31 cellular contexts compared by ENCODE assay signal in genomic region chr5:154494036-154494435, GRCh38. TPM values are rescaled to one million over a fixed set of nuclear protein-coding genes. Genes with fewer than 3 reads are reported as not detected.
"Had no signal": no experiment of that assay in that cellular context is flagged by ENCODE, and none has a peak within 500 bp of the region (broad histone marks: within the 10 kb centered on the region; RNA-seq: fewer than 3 reads in every experiment).

No MANE protein-coding gene starts in this region.

- DNase-seq: activated CD4-positive, alpha-beta memory T cell treated with anti-CD3 and anti-CD28 coated beads for 36 hours; activated CD4-positive, alpha-beta T cell treated with anti-CD3 and anti-CD28 coated beads, Interleukin-2, amount 10 ng/mL, durations not matched to agents 24 days and 14 days; activated CD8-positive, alpha-beta memory T cell treated with anti-CD3 and anti-CD28 coated beads, Interleukin-2, amount 50 U/mL, for 48 hours; activated T-cell treated with anti-CD3 and anti-CD28 coated beads, Interleukin-2, amount 50 U/mL, for 4 hours; dermis blood vessel endothelial cell; effector CD4-positive, alpha-beta T cell; midbrain; naive thymus-derived CD4-positive, alpha-beta T cell; ovary; right lobe of liver; stimulated activated CD4-positive, alpha-beta T cell treated with anti-CD3 and anti-CD28 coated beads, Interleukin-2, amount 100 ng/mL, for 48 hours; T-helper 17 cell; T1000; WERI-Rb-1 had no signal

- H3K36me3 Mint-ChIP-seq: activated CD4-positive, alpha-beta memory T cell treated with anti-CD3 and anti-CD28 coated beads for 36 hours; activated naive CD4-positive, alpha-beta T cell treated with anti-CD3 and anti-CD28 coated beads, Interleukin-2, amount 50 U/mL, for 72 hours; naive thymus-derived CD4-positive, alpha-beta T cell had no signal

- H3K36me3 ChIP-seq: breast epithelium, ovary, right lobe of liver, upper lobe of left lung, WERI-Rb-1 had no signal

- H3K9me3 Mint-ChIP-seq: activated CD4-positive, alpha-beta memory T cell treated with anti-CD3 and anti-CD28 coated beads for 36 hours; activated CD4-positive, alpha-beta T cell treated with anti-CD3 and anti-CD28 coated beads, Interleukin-2, amount 10 ng/mL, durations not matched to agents 24 days and 14 days; activated naive CD4-positive, alpha-beta T cell treated with anti-CD3 and anti-CD28 coated beads, Interleukin-2, amount 50 U/mL, for 72 hours; activated T-cell treated with anti-CD3 and anti-CD28 coated beads, Interleukin-2, amount 50 U/mL, for 4 hours; activated T-helper 2 cell treated with anti-CD3 and anti-CD28 coated beads, Interferon-gamma antibody, Interleukin-2, Interleukin-4, amounts not matched to agents 10 μg/mL and 5 μg/mL and 100 μg/mL, durations not matched to agents 14 hours and 24 hours and 36 hours; central memory CD8-positive, alpha-beta T cell; naive thymus-derived CD4-positive, alpha-beta T cell; stimulated activated naive CD8-positive, alpha-beta T cell treated with anti-CD3 and anti-CD28 coated beads, Interleukin-15, Interleukin-2, amounts not matched to agents 100 ng/mL and 50 ng/mL, for 24 hours had no signal

- H3K4me1 Mint-ChIP-seq: activated CD4-positive, alpha-beta T cell treated with anti-CD3 and anti-CD28 coated beads, Interleukin-2, amount 10 ng/mL, durations not matched to agents 24 days and 14 days; central memory CD8-positive, alpha-beta T cell; naive thymus-derived CD4-positive, alpha-beta T cell; T-helper 17 cell had no signal

- H3K27me3 ChIP-seq: ovary had no signal

- H3K4me3 ChIP-seq: breast epithelium, hepatocyte, ovary, right lobe of liver, upper lobe of left lung had no signal

- H3K27ac Mint-ChIP-seq: activated CD4-positive, alpha-beta memory T cell treated with anti-CD3 and anti-CD28 coated beads for 36 hours; activated CD4-positive, alpha-beta T cell treated with anti-CD3 and anti-CD28 coated beads, Interleukin-2, amount 10 ng/mL, durations not matched to agents 24 days and 14 days; activated naive CD4-positive, alpha-beta T cell treated with anti-CD3 and anti-CD28 coated beads, Interleukin-2, amount 50 U/mL, for 72 hours; activated T-helper 2 cell treated with anti-CD3 and anti-CD28 coated beads, Interferon-gamma antibody, Interleukin-2, Interleukin-4, amounts not matched to agents 10 μg/mL and 5 μg/mL and 100 μg/mL, durations not matched to agents 14 hours and 24 hours and 36 hours; naive thymus-derived CD4-positive, alpha-beta T cell; progenitor cell of endocrine pancreas; stimulated activated naive CD8-positive, alpha-beta T cell treated with anti-CD3 and anti-CD28 coated beads, Interleukin-15, Interleukin-2, amounts not matched to agents 100 ng/mL and 50 ng/mL, for 24 hours; T-helper 17 cell had no signal

- H3K9me3 ChIP-seq: breast epithelium, ovary, right lobe of liver, upper lobe of left lung had no signal

- ATAC-seq: activated CD4-positive, CD25-positive, alpha-beta regulatory T cell treated with anti-CD3 and anti-CD28 coated beads, Interleukin-2, amount 50 U/mL, for 24 hours; activated T-cell treated with anti-CD3 and anti-CD28 coated beads, Interleukin-2, amount 50 U/mL, for 4 hours; naive thymus-derived CD4-positive, alpha-beta T cell; right lobe of liver; T-helper 17 cell had no signal

- H3K27ac ChIP-seq: breast epithelium, hepatocyte, ovary, right lobe of liver, upper lobe of left lung, WERI-Rb-1 had no signal

- H3K4me3 Mint-ChIP-seq: activated CD4-positive, alpha-beta memory T cell treated with anti-CD3 and anti-CD28 coated beads for 36 hours; activated CD4-positive, alpha-beta T cell treated with anti-CD3 and anti-CD28 coated beads, Interleukin-2, amount 10 ng/mL, durations not matched to agents 24 days and 14 days; activated T-cell treated with anti-CD3 and anti-CD28 coated beads, Interleukin-2, amount 50 U/mL, for 4 hours; central memory CD8-positive, alpha-beta T cell; naive thymus-derived CD4-positive, alpha-beta T cell; stimulated activated naive CD8-positive, alpha-beta T cell treated with anti-CD3 and anti-CD28 coated beads, Interleukin-15, Interleukin-2, amounts not matched to agents 100 ng/mL and 50 ng/mL, for 24 hours; T-helper 17 cell had no signal

- H3K4me1 ChIP-seq: breast epithelium, right lobe of liver, upper lobe of left lung had no signal

RNA-seq across cellular contexts. Expression of gene HAND1, which starts 16.0 kb away (rescaled TPM):
- total RNA-seq: activated CD4-positive, alpha-beta memory T cell treated with anti-CD3 and anti-CD28 coated beads for 36 hours; activated CD4-positive, alpha-beta T cell treated with anti-CD3 and anti-CD28 coated beads, Interleukin-2, amount 10 ng/mL, durations not matched to agents 24 days and 14 days; activated CD8-positive, alpha-beta memory T cell treated with anti-CD3 and anti-CD28 coated beads for 36 hours; activated naive CD4-positive, alpha-beta T cell treated with anti-CD3 and anti-CD28 coated beads, Interleukin-2, amount 50 U/mL, for 72 hours; activated T-cell treated with anti-CD3 and anti-CD28 coated beads, Interleukin-2, amount 50 U/mL, for 4 hours; activated T-helper 2 cell treated with anti-CD3 and anti-CD28 coated beads, Interferon-gamma antibody, Interleukin-2, Interleukin-4, amounts not matched to agents 10 μg/mL and 5 μg/mL and 100 μg/mL, durations not matched to agents 14 hours and 24 hours and 36 hours; dermis blood vessel endothelial cell; epithelial cell of proximal tubule; frontal cortex; kidney epithelial cell; lower leg skin; naive thymus-derived CD4-positive, alpha-beta T cell; ovary; renal cortical epithelial cell; right lobe of liver; skeletal muscle tissue; subcutaneous adipose tissue; T-helper 17 cell had no signal
